10 cellular contexts compared by ENCODE assay signal in the genomic region with DNA sequence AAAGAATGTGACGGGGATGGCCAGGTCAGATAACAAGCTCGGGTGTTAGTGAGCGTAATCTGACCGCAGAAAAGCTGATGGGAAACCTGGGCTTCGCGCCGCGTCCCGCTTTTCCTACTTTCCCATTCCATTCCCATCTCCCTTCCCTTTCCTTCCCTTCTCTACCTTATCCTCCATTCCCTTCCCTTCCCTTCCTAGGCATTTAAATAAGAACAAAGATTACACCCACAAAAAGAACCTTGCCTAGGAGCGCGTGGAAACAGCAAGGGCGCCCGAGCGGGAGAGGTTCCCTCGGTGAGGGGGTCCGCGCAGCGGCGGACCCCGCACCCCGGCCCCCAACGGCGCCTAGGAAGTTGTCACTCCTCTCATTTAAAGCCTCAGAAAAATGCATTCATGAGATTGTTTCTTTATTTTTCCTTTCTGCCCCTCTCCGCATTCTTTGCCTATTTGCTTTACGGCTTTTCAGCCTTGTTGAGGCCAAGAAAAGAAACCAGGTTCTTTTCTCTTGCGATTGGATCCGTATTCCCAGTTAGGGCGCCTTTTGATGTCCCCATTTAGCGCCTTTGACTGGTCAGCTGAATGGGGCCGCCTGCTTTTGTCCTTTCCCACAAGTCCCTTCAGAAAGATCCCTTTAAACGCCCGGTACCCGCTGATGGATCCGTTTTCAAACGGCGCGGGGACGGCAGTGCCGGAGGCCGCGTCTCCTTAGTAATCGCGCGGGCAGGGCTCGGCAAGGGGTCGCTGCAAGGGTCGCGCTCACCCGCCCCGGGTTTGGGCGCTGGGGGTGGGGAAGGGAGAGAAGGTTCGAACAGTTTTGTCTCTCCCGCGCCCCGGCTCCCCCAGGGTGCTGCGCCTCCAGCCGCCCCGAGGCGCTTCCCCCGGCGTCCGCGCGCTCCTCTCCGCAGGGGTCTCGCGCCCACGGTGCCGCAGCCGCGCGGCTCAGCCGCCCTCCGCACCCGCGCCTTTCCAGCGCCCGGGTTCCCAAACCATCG. TPM values are rescaled to one million over a fixed set of nuclear protein-coding genes. Genes with fewer than 3 reads are reported as not detected.
DNase-seq lines count a peak whose midpoint lies in the region; ATAC-seq, FAIRE-seq and TF ChIP-seq lines count a peak whose summit lies in the region.
"Had no signal": no experiment of that assay in that cellular context is flagged by ENCODE, and none has a peak within 500 bp of the region (broad histone marks: within the 10 kb centered on the region; RNA-seq: fewer than 3 reads in every experiment).

No MANE protein-coding gene starts in this region.

- peaks cover 79% of the 10 kb centered on the region for H3K27me3 Mint-ChIP-seq in activated CD4-positive, alpha-beta T cell treated with anti-CD3 and anti-CD28 coated beads, Interleukin-2, amount 10 ng/mL, durations not matched to agents 7 days and 5 days
- peaks cover 62% of the 10 kb centered on the region for H3K27me3 Mint-ChIP-seq in activated naive CD8-positive, alpha-beta T cell treated with anti-CD3 and anti-CD28 coated beads, Interleukin-2, amount 50 U/mL, for 24 hours
- peaks cover 73% of the 10 kb centered on the region for H3K27me3 Mint-ChIP-seq in stimulated activated naive CD8-positive, alpha-beta T cell treated with anti-CD3 and anti-CD28 coated beads, Interleukin-15, amount 100 ng/mL, for 72 hours

- POLR2A ChIA-PET in activated CD4-positive, alpha-beta T cell treated with anti-CD3 and anti-CD28 coated beads, Interleukin-2, amount 10 ng/mL, durations not matched to agents 7 days and 5 days (lab: Charles Lee), result no interaction called here

- DNase-seq in activated CD4-positive, alpha-beta T cell treated with anti-CD3 and anti-CD28 coated beads, Interleukin-2, amount 10 ng/mL, durations not matched to agents 7 days and 5 days, result no peak
- no peak for DNase-seq in activated CD4-positive, alpha-beta T cell treated with anti-CD3 and anti-CD28 coated beads for 4 hours
- no peak for DNase-seq in activated naive CD8-positive, alpha-beta T cell treated with anti-CD3 and anti-CD28 coated beads, Interleukin-2, amount 50 U/mL, for 24 hours
- no peak for DNase-seq in kidney
- DNase-seq in stimulated activated naive CD8-positive, alpha-beta T cell treated with anti-CD3 and anti-CD28 coated beads, Interleukin-15, amount 100 ng/mL, for 72 hours, result no peak
- DNase-seq in effector CD4-positive, alpha-beta T cell, result no peak
- DNase-seq: DMS79 had no signal

- H3K9me3 ChIP-seq in kidney (ENCODE audit: control insufficient read depth in 1 of 2, low read length in 2 of 2), result no peaks in the 10 kb centered on the region

- peaks cover 10% of the 10 kb centered on the region for H3K4me1 Mint-ChIP-seq in activated CD4-positive, alpha-beta T cell treated with anti-CD3 and anti-CD28 coated beads, Interleukin-2, amount 10 ng/mL, durations not matched to agents 7 days and 5 days
- H3K4me1 Mint-ChIP-seq in activated naive CD8-positive, alpha-beta T cell treated with anti-CD3 and anti-CD28 coated beads, Interleukin-2, amount 50 U/mL, for 24 hours, result peaks cover 8% of the 10 kb centered on the region
- H3K4me1 Mint-ChIP-seq in stimulated activated naive CD8-positive, alpha-beta T cell treated with anti-CD3 and anti-CD28 coated beads, Interleukin-15, amount 100 ng/mL, for 72 hours, result peaks cover 39% of the 10 kb centered on the region

- H3K36me3 ChIP-seq in kidney (ENCODE audit: control insufficient read depth in 1 of 2, insufficient read depth in 2 of 2, low read length in 2 of 2), result no peaks in the 10 kb centered on the region

- intact Hi-C loops in kidney (cut with DNase I), result loop anchor here (10.0 kb wide), 2 partner anchors 186 to 596 kb away; no protein-coding TSS in a partner anchor

- H3K4me1 ChIP-seq in kidney (ENCODE audit: control insufficient read depth in 1 of 2, insufficient read depth in 1 of 2, low read depth in 1 of 2, low read length in 2 of 2), result peaks cover 0 to 17% of the 10 kb centered on the region in 2 donors

- peaks cover 2% of the 10 kb centered on the region for H3K36me3 Mint-ChIP-seq in activated CD4-positive, alpha-beta T cell treated with anti-CD3 and anti-CD28 coated beads, Interleukin-2, amount 10 ng/mL, durations not matched to agents 7 days and 5 days (ENCODE audit: low read depth)
- H3K36me3 Mint-ChIP-seq in activated naive CD8-positive, alpha-beta T cell treated with anti-CD3 and anti-CD28 coated beads, Interleukin-2, amount 50 U/mL, for 24 hours (ENCODE audit: low read depth), result no peaks in the 10 kb centered on the region

- no peak overlapping the region for H3K27ac Mint-ChIP-seq in activated CD4-positive, alpha-beta T cell treated with anti-CD3 and anti-CD28 coated beads, Interleukin-2, amount 10 ng/mL, durations not matched to agents 7 days and 5 days
- H3K27ac Mint-ChIP-seq in activated naive CD8-positive, alpha-beta T cell treated with anti-CD3 and anti-CD28 coated beads, Interleukin-2, amount 50 U/mL, for 24 hours, result peak overlapping the region; percentile 54
- peak overlapping the region in 1 of 2 donors; percentile 86 for H3K27ac Mint-ChIP-seq in stimulated activated naive CD8-positive, alpha-beta T cell treated with anti-CD3 and anti-CD28 coated beads, Interleukin-15, amount 100 ng/mL, for 72 hours

- no peak overlapping the region for H3K9ac ChIP-seq in kidney (ENCODE audit: low read length in 2 of 2)

- TF ChIP-seq CTCF in kidney (IDR thresholded peaks at IDR 0.05; ENCODE audit: borderline replicate concordance, extremely low read depth, insufficient read depth), result no peak

- ATAC-seq in activated naive CD8-positive, alpha-beta T cell treated with anti-CD3 and anti-CD28 coated beads, Interleukin-2, amount 50 U/mL, for 24 hours, result no peak
- ATAC-seq in stimulated activated naive CD8-positive, alpha-beta T cell treated with anti-CD3 and anti-CD28 coated beads, Interleukin-15, amount 100 ng/mL, for 72 hours, result no peak
- ATAC-seq in HG02610 (IDR thresholded peaks at IDR 0.05; ENCODE audit: unreplicated experiment) (no peak), HG03095 (IDR thresholded peaks at IDR 0.05; ENCODE audit: unreplicated experiment) (no peak)

- no peak for FAIRE-seq in kidney (lab: Jason Lieb, UNC)
- FAIRE-seq: bronchial epithelial cell had no signal

- peak overlapping the region; percentile 48 to 52 for H3K4me3 ChIP-seq in kidney (ENCODE audit: low read length in 2 of 2)

- H3K4me3 Mint-ChIP-seq in activated CD4-positive, alpha-beta T cell treated with anti-CD3 and anti-CD28 coated beads, Interleukin-2, amount 10 ng/mL, durations not matched to agents 7 days and 5 days, result peak overlapping the region; percentile 43
- peak overlapping the region; percentile 60 for H3K4me3 Mint-ChIP-seq in activated naive CD8-positive, alpha-beta T cell treated with anti-CD3 and anti-CD28 coated beads, Interleukin-2, amount 50 U/mL, for 24 hours
- H3K4me3 Mint-ChIP-seq in stimulated activated naive CD8-positive, alpha-beta T cell treated with anti-CD3 and anti-CD28 coated beads, Interleukin-15, amount 100 ng/mL, for 72 hours, result peak overlapping the region; percentile 77 to 78

- H3K27ac ChIP-seq in kidney (ENCODE audit: low read depth in 2 of 2, low read length in 2 of 2), result no peak overlapping the region

- CTCF ChIA-PET in activated CD4-positive, alpha-beta T cell treated with anti-CD3 and anti-CD28 coated beads, Interleukin-2, amount 10 ng/mL, durations not matched to agents 7 days and 5 days (lab: Charles Lee), result no interaction called here

- no peaks in the 10 kb centered on the region for H3K9me3 Mint-ChIP-seq in activated CD4-positive, alpha-beta T cell treated with anti-CD3 and anti-CD28 coated beads, Interleukin-2, amount 10 ng/mL, durations not matched to agents 7 days and 5 days
- no peaks in the 10 kb centered on the region for H3K9me3 Mint-ChIP-seq in activated naive CD8-positive, alpha-beta T cell treated with anti-CD3 and anti-CD28 coated beads, Interleukin-2, amount 50 U/mL, for 24 hours
- H3K9me3 Mint-ChIP-seq in stimulated activated naive CD8-positive, alpha-beta T cell treated with anti-CD3 and anti-CD28 coated beads, Interleukin-15, amount 100 ng/mL, for 72 hours, result no peaks in the 10 kb centered on the region

RNA-seq across cellular contexts. Expression of a gene that starts 54.1 kb away (rescaled TPM):
- 10 to 100 TPM; 54.4 to 65.6 TPM for total RNA-seq in activated CD4-positive, alpha-beta T cell treated with anti-CD3 and anti-CD28 coated beads, Interleukin-2, amount 10 ng/mL, durations not matched to agents 7 days and 5 days
- 63.8 TPM for total RNA-seq in kidney
- 20.3 TPM for polyA plus RNA-seq in kidney (ENCODE audit: insufficient read depth, low read depth, low replicate concordance)
